In genomic region chr7:75981450-75982305, GRCh38 we compare ENCODE assay signal across 1 cellular context.
TF ChIP-seq lines count a peak whose summit lies in the region.

No MANE protein-coding gene starts in this region.

TF ChIP-seq in HepG2, 621 proteins besides CTCF, POLR2A, EP300 and RAD21 (continued from another document):
- TF ChIP-seq ZNF275 (CRISPR knock-in tag; IDR thresholded peaks at IDR 0.05; ENCODE audit: borderline replicate concordance) (no peak), ATAD3A (CRISPR knock-in tag; IDR thresholded peaks at IDR 0.05) (no peak), ZHX1 (CRISPR knock-in tag; IDR thresholded peaks at IDR 0.05; ENCODE audit: low read depth) (no peak), AGO2 (optimal IDR thresholded peaks at IDR 0.05; ENCODE audit: low read depth, low read length) (peak; percentile 72), NFRKB (IDR thresholded peaks at IDR 0.05) (no peak), ZNF576 (CRISPR knock-in tag; IDR thresholded peaks at IDR 0.05) (no peak), ZNF12 (CRISPR knock-in tag; IDR thresholded peaks at IDR 0.05) (no peak), ZNF574 (CRISPR knock-in tag; IDR thresholded peaks at IDR 0.05) (no peak), AGO1 (IDR thresholded peaks at IDR 0.05; ENCODE audit: low read depth, low read length, poor library complexity, severe bottlenecking) (peak; percentile 42), SRF (IDR thresholded peaks at IDR 0.05; ENCODE audit: low read depth, low read length) (no peak), CREBL2 (CRISPR knock-in tag; IDR thresholded peaks at IDR 0.05; ENCODE audit: borderline replicate concordance) (no peak), ZNF883 (CRISPR knock-in tag; IDR thresholded peaks at IDR 0.05; ENCODE audit: not compliant biosample characterization) (no peak), ZNF816 (CRISPR knock-in tag; IDR thresholded peaks at IDR 0.05; ENCODE audit: borderline replicate concordance) (no peak), RBM22 (optimal IDR thresholded peaks at IDR 0.05; ENCODE audit: low read length) (peak; percentile 75), MLX (CRISPR knock-in tag; IDR thresholded peaks at IDR 0.05) (no peak), HNRNPLL (IDR thresholded peaks at IDR 0.05; ENCODE audit: low read depth, low read length, poor library complexity, severe bottlenecking) (peak; percentile 6)
